Comparison of ENCODE assay signal across 8 cellular contexts in the genomic region with DNA sequence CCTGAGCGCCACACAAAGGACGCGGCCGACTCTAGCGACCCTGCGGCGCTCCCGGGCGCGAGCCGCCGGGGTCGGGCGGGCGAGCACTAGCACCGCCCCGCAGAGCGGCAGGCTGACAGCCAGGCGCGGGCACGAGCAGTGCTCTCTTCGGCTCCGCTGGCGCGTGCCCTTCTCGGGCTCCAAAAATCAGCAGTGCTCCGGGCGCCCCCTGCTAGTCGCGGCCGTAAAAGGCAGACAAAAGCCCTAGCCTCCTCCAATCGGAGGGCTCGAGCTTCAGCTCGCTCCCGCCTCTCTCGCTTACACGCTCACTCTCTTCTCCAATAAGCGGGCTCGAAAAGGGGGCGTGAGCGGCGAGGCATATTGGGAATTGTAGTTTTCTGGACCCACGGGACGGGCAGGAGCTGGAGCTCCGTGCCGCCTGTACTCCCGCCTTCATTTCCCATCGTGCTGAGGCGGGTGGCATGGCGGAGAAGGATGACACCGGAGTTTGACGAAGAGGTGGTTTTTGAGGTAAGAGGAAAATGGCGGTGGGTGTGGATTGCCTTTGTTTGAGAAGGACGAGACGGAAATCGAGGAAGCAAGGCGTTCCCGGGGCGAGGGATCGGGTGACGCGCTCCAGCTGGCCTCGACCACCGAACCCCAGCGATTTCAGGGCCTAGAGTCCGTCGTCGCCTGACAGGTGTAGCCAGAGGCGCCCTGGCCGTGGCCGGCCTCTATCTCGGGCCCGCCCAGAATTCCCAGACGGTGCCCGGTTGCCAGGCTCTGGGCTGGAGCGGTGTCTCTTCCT. TPM values are rescaled to one million over a fixed set of nuclear protein-coding genes. Genes with fewer than 3 reads are reported as not detected.
DNase-seq lines count a peak whose midpoint lies in the region; ATAC-seq, FAIRE-seq and TF ChIP-seq lines count a peak whose summit lies in the region.

A gene (minus strand): TSS at position 91 of the 787 bp plus-strand sequence. CDS start 227 bp downstream, outside the sequence.
A gene with protein sequence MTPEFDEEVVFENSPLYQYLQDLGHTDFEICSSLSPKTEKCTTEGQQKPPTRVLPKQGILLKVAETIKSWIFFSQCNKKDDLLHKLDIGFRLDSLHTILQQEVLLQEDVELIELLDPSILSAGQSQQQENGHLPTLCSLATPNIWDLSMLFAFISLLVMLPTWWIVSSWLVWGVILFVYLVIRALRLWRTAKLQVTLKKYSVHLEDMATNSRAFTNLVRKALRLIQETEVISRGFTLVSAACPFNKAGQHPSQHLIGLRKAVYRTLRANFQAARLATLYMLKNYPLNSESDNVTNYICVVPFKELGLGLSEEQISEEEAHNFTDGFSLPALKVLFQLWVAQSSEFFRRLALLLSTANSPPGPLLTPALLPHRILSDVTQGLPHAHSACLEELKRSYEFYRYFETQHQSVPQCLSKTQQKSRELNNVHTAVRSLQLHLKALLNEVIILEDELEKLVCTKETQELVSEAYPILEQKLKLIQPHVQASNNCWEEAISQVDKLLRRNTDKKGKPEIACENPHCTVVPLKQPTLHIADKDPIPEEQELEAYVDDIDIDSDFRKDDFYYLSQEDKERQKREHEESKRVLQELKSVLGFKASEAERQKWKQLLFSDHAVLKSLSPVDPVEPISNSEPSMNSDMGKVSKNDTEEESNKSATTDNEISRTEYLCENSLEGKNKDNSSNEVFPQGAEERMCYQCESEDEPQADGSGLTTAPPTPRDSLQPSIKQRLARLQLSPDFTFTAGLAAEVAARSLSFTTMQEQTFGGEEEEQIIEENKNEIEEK (plus strand): TSS at position 431 of the 787 bp plus-strand sequence. CDS start 44 bp downstream, at position 475.

- peak; percentile 42 for FAIRE-seq in urothelium cell line (lab: Jason Lieb, UNC)

- H3K9me3 ChIP-seq in ascending aorta (no peaks in the 10 kb centered on the region), right atrium auricular region (no peaks in the 10 kb centered on the region), psoas muscle (no peaks in the 10 kb centered on the region)

- H3K27me3 ChIP-seq in ascending aorta (no peaks in the 10 kb centered on the region), right atrium auricular region (no peaks in the 10 kb centered on the region), psoas muscle (ENCODE audit: insufficient read depth in 3 of 3, low read length in 2 of 3) (no peaks in the 10 kb centered on the region)

- H3K4me3 ChIP-seq in ascending aorta (peak within 1 kb of the TSS; percentile 83 to 90), right atrium auricular region (peak within 1 kb of the TSS; percentile 63 to 93), psoas muscle (peak within 1 kb of the TSS; percentile 88)

- DNase-seq in NCI-H1694 treated with DMSO at 0.1 percent for 48 hours (lab: John Stamatoyannopoulos, UW) (peak; percentile 96), T-helper 2 cell (peak; percentile 90 to 99 (median 97)), ascending aorta (ENCODE audit: low spot score in 2 of 2) (peak; percentile 98 to 100), right atrium auricular region (ENCODE audit: low spot score) (peak; percentile 99), psoas muscle (peak; percentile 99), urothelium cell line (ENCODE audit: low spot score) (peak; percentile 91)

- H3K27ac ChIP-seq in ascending aorta, result peak within 1 kb of the TSS; percentile 98 to 99
- H3K27ac ChIP-seq in right atrium auricular region, result peak within 1 kb of the TSS; percentile 87 to 99
- peak within 1 kb of the TSS; percentile 91 for H3K27ac ChIP-seq in psoas muscle

- ATAC-seq in GM18498 (IDR thresholded peaks at IDR 0.05; ENCODE audit: unreplicated experiment) (peak; percentile 95), HG02938 (IDR thresholded peaks at IDR 0.05; ENCODE audit: unreplicated experiment) (peak; percentile 91), psoas muscle (peak; percentile 92 to 95 (median 94))

- peaks cover 0 to 18% of the 10 kb centered on the region in 2 donors for H3K4me1 ChIP-seq in ascending aorta
- peaks cover 0 to 34% of the 10 kb centered on the region in 2 donors for H3K4me1 ChIP-seq in right atrium auricular region
- H3K4me1 ChIP-seq in psoas muscle, result peaks cover 41% of the 10 kb centered on the region

- peak; percentile 56 to 75 (median 67) for TF ChIP-seq CTCF in ascending aorta (IDR thresholded peaks at IDR 0.05)
- peak in 1 of 2 donors; percentile 60 for TF ChIP-seq CTCF in right atrium auricular region (IDR thresholded peaks at IDR 0.05)
- TF ChIP-seq CTCF in psoas muscle (IDR thresholded peaks at IDR 0.05), result peak; percentile 57

- H3K36me3 ChIP-seq in ascending aorta, result no peaks in the 10 kb centered on the region
- H3K36me3 ChIP-seq in right atrium auricular region, result no peaks in the 10 kb centered on the region
- H3K36me3 ChIP-seq in psoas muscle (ENCODE audit: insufficient read depth in 1 of 2, low read depth in 1 of 2), result no peaks in the 10 kb centered on the region

- intact Hi-C loops in ascending aorta (cut with DNase I), result loop anchor here (1.0 to 5.0 kb wide), 6 partner anchors 13 to 255 kb away; a partner anchor contains a TSS
- intact Hi-C loops in psoas muscle (cut with DNase I), result loop anchor here in 1 of 2 donors (5.0 kb wide), 2 partner anchors 100 to 145 kb away; a partner anchor contains a TSS

- WGBS in psoas muscle, 3 donors, result 0 to 1% (median 0%) methylated on average over 71 to 76 of the region's 76 CpGs

RNA-seq across cellular contexts. Expression of the first gene that starts in this region (rescaled TPM):
- total RNA-seq in ascending aorta, result 2.0 TPM
- 10 to 100 TPM; 15.8 to 16.9 TPM for total RNA-seq in right atrium auricular region
- total RNA-seq in psoas muscle, result 1 to 10 TPM; 2.5 to 7.1 (median 4.4) TPM
- polyA plus RNA-seq in psoas muscle, result 1 to 10 TPM in 2 of 3 donors, under 1 TPM in 1; 0.96 to 2.8 (median 1.6) TPM

RNA-seq across cellular contexts. Expression of the second gene that starts in this region (rescaled TPM):
- total RNA-seq in ascending aorta, result 141 TPM
- total RNA-seq in right atrium auricular region, result 10 to 100 TPM; 66.6 to 69.8 TPM
- total RNA-seq in psoas muscle, result 100 to 1,000 TPM in 2 of 4 donors, 10 to 100 TPM in 2; 74.4 to 121 (median 95.3) TPM
- polyA plus RNA-seq in psoas muscle, result 10 to 100 TPM; 31.6 to 83.2 (median 33.9) TPM

Comparison
In these comparisons a context has a peak if more than half of its experiments do, and no peak if none do; other contexts are left out.
1. Peak in every context shown above with its lines: DNase-seq, ATAC-seq, H3K4me3 ChIP-seq and H3K27ac ChIP-seq.